In the genomic region with DNA sequence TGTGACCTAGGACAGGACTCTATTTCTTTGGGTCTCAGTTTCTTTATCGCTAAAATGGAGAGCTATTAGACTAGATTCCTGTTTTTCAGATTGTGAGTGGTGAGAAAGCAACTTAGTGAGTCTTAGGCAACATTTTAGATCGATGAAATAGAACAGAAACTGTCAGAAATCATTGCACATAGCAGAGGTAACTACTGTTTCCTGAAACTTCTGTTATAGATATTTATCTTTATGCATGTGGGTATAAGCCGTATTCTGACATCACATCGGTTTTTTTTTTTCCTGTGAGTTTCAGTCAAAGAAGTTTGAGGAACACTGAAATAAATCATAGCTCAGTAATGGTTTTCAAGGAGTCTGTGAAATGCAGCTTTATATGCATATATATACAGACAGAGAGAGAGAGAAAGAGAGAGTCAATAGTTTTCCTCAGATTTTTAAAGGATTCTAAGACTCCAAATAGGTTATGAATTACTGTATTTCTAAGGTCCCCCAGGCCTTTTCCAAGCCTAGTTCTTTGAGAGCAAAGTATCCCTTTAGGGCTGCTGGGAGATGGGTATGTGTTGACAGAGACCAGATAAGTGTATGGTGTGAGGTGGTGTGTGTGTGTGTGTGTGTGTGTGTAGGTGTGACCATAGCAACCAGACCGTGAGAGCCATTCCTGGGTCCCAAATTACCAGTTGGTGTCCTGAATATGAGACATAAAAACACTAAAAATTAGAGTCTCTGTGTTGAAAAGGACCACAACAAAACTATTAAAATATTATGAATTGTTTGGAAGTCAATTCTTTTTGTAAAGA, we compare ENCODE assay signal across 24 cellular contexts. TPM values are rescaled to one million over a fixed set of nuclear protein-coding genes. Genes with fewer than 3 reads are reported as not detected.
DNase-seq lines count a peak whose midpoint lies in the region; ATAC-seq, FAIRE-seq and TF ChIP-seq lines count a peak whose summit lies in the region.
"Had no signal": no experiment of that assay in that cellular context is flagged by ENCODE, and none has a peak within 500 bp of the region (broad histone marks: within the 10 kb centered on the region; RNA-seq: fewer than 3 reads in every experiment).

No MANE protein-coding gene starts in this region.

- H3K9me3 ChIP-seq in endothelial cell of umbilical vein (replicated peaks; ENCODE audit: control insufficient read depth, insufficient read depth, low read length), result no peaks in the 10 kb centered on the region

- BruUV-seq in endothelial cell of umbilical vein (replicated peaks; lab: Mats Ljungman, UMichigan), result no TSS peak

- H3K27me3 Mint-ChIP-seq in activated T-cell treated with anti-CD3 and anti-CD28 coated beads, Interleukin-2, amount 50 U/mL, for 24 hours, result peaks cover 39% of the 10 kb centered on the region
- H3K27me3 Mint-ChIP-seq in type B pancreatic cell, result peaks cover 36% of the 10 kb centered on the region

- H3K9me3 Mint-ChIP-seq in activated T-cell treated with anti-CD3 and anti-CD28 coated beads, Interleukin-2, amount 50 U/mL, for 24 hours, result no peaks in the 10 kb centered on the region
- H3K9me3 Mint-ChIP-seq in type B pancreatic cell, result no peaks in the 10 kb centered on the region
- H3K9me3 Mint-ChIP-seq: activated naive CD8-positive, alpha-beta T cell treated with anti-CD3 and anti-CD28 coated beads, Interleukin-2, amount 10 ng/mL, durations not matched to agents 7 days and 5 days; stimulated activated memory B cell treated with anti-CD40 and anti-IgM and Interleukin-4, amounts not matched to agents 10 μg/mL and 1 μg/mL and 100 μg/mL, for 72 hours had no signal

- peaks cover 17% of the 10 kb centered on the region for H3K4me1 ChIP-seq in endothelial cell of umbilical vein (ENCODE audit: control insufficient read depth, extremely low read depth, insufficient read depth, low read length)

- no peaks in the 10 kb centered on the region for H3K36me3 ChIP-seq in endothelial cell of umbilical vein (ENCODE audit: control insufficient read depth in 2 of 2, extremely low read depth in 1 of 2, insufficient read depth in 2 of 2, low read length in 2 of 2)

- no peak overlapping the region for H3K4me3 Mint-ChIP-seq in activated T-cell treated with anti-CD3 and anti-CD28 coated beads, Interleukin-2, amount 50 U/mL, for 24 hours
- H3K4me3 Mint-ChIP-seq in type B pancreatic cell, result peak overlapping the region; percentile 63
- H3K4me3 Mint-ChIP-seq: activated naive CD8-positive, alpha-beta T cell treated with anti-CD3 and anti-CD28 coated beads, Interleukin-2, amount 10 ng/mL, durations not matched to agents 7 days and 5 days; stimulated activated memory B cell treated with anti-CD40 and anti-IgM and Interleukin-4, amounts not matched to agents 10 μg/mL and 1 μg/mL and 100 μg/mL, for 72 hours had no signal

- dilution Hi-C loops in endothelial cell of umbilical vein (cut with MboI; ENCODE audit: extremely low pct_ligation_motif_present, low sequenced_read_pairs), result no loop called here

- H3K9me1 ChIP-seq in endothelial cell of umbilical vein (replicated peaks; ENCODE audit: control insufficient read depth, extremely low read depth, insufficient read depth, low read length), result no peaks in the 10 kb centered on the region

- peak overlapping the region; percentile 5 for H3K27ac Mint-ChIP-seq in activated T-cell treated with anti-CD3 and anti-CD28 coated beads, Interleukin-2, amount 50 U/mL, for 24 hours
- H3K27ac Mint-ChIP-seq in type B pancreatic cell, result peak overlapping the region; percentile 74
- H3K27ac Mint-ChIP-seq: activated naive CD8-positive, alpha-beta T cell treated with anti-CD3 and anti-CD28 coated beads, Interleukin-2, amount 10 ng/mL, durations not matched to agents 7 days and 5 days; stimulated activated memory B cell treated with anti-CD40 and anti-IgM and Interleukin-4, amounts not matched to agents 10 μg/mL and 1 μg/mL and 100 μg/mL, for 72 hours had no signal

- H3K27ac ChIP-seq in endothelial cell of umbilical vein (ENCODE audit: insufficient read depth, low read depth, low read length), result no peak overlapping the region
- H3K27ac ChIP-seq: HL-60 had no signal

- DNase-seq in activated T-cell treated with anti-CD3 and anti-CD28 coated beads, Interleukin-2, amount 50 U/mL, for 24 hours, result no peak
- no peak for DNase-seq in activated T-cell treated with anti-CD3 and anti-CD28 coated beads, Interleukin-2, amount 50 U/mL, for 48 hours
- DNase-seq in NCI-H2227 treated with DMSO at 0.1 percent for 48 hours (lab: John Stamatoyannopoulos, UW), result peak; percentile 55
- DNase-seq in endothelial cell of umbilical vein (ENCODE audit: low read depth, low spot score), result no peak
- no peak for DNase-seq in type B pancreatic cell (ENCODE audit: extremely low spot score, unreplicated experiment)
- DNase-seq in GM12892 (ENCODE audit: insufficient read length), result no peak
- DNase-seq: activated CD4-positive, alpha-beta T cell treated with anti-CD3 and anti-CD28 coated beads for 1 hour; activated naive CD8-positive, alpha-beta T cell treated with anti-CD3 and anti-CD28 coated beads, Interleukin-2, amount 10 ng/mL, durations not matched to agents 7 days and 5 days; DMS153; effector memory CD4-positive, alpha-beta T cell; GF-D8; glutamatergic neuron; GOT3; left cardiac atrium; NCI-H1092; NCI-H2107; NCI-H524 treated with DMSO at 0.1 percent for 48 hours; small intestine; SW 1271 had no signal

- ATAC-seq in HG03442 (IDR thresholded peaks at IDR 0.05; ENCODE audit: unreplicated experiment) (no peak), esophagus mucosa (no peak)
- ATAC-seq: stimulated activated memory B cell treated with anti-CD40 and anti-IgM and Interleukin-4, amounts not matched to agents 10 μg/mL and 1 μg/mL and 100 μg/mL, for 72 hours had no signal

- H3K36me3 Mint-ChIP-seq in activated T-cell treated with anti-CD3 and anti-CD28 coated beads, Interleukin-2, amount 50 U/mL, for 24 hours (ENCODE audit: low read depth), result no peaks in the 10 kb centered on the region
- H3K36me3 Mint-ChIP-seq in type B pancreatic cell, result no peaks in the 10 kb centered on the region
- H3K36me3 Mint-ChIP-seq: stimulated activated memory B cell treated with anti-CD40 and anti-IgM and Interleukin-4, amounts not matched to agents 10 μg/mL and 1 μg/mL and 100 μg/mL, for 72 hours had no signal

- H2AFZ ChIP-seq in endothelial cell of umbilical vein (ENCODE audit: low read depth, low read length), result no peak overlapping the region

- TF ChIP-seq CTCF in endothelial cell of umbilical vein (IDR thresholded peaks at IDR 0.05; ENCODE audit: extremely low read depth in 1 of 2, insufficient read depth in 1 of 2, low read depth in 1 of 2, low read length in 2 of 2) (no peak), type B pancreatic cell (conservative IDR thresholded peaks at IDR 0.05) (no peak)

- FAIRE-seq in endothelial cell of umbilical vein (lab: Jason Lieb, UNC) (peak; percentile 12), GM12892 (lab: Jason Lieb, UNC) (no peak)
- FAIRE-seq: small intestine, TTC549 had no signal

- no peak for TF ChIP-seq POLR2A in endothelial cell of umbilical vein (IDR thresholded peaks at IDR 0.05; ENCODE audit: low read depth, low read length)
- TF ChIP-seq POLR2A in GM12892 (IDR thresholded peaks at IDR 0.05; ENCODE audit: low read depth, low read length), result no peak

- H4K20me1 ChIP-seq in endothelial cell of umbilical vein (replicated peaks; ENCODE audit: control insufficient read depth, extremely low read depth, insufficient read depth, low read length), result no peaks in the 10 kb centered on the region

- no peaks in the 10 kb centered on the region for H3K27me3 ChIP-seq in endothelial cell of umbilical vein (ENCODE audit: control insufficient read depth in 2 of 2, insufficient read depth in 2 of 2, low read length in 2 of 2)

- POLR2A ChIA-PET in endothelial cell of umbilical vein (lab: Charles Lee), result no interaction called here

- CTCF ChIA-PET in endothelial cell of umbilical vein (lab: Charles Lee), result interaction anchor here (1.5 to 1.9 kb wide), 2 partner anchors 13 to 192 kb away, joined by 3 to 4 read pairs; no protein-coding TSS in a partner anchor

- no peak overlapping the region for H3K9ac ChIP-seq in endothelial cell of umbilical vein (replicated peaks; ENCODE audit: extremely low read depth, insufficient read depth, low read length)

- no peak overlapping the region for H3K4me2 ChIP-seq in endothelial cell of umbilical vein (ENCODE audit: insufficient read depth, low read length)

- no peak overlapping the region for H3K4me3 ChIP-seq in endothelial cell of umbilical vein (replicated peaks in 1 of 3; ENCODE audit: insufficient read depth in 1 of 3, low read depth in 1 of 3, low read length in 3 of 3)

- peaks cover 28% of the 10 kb centered on the region for H3K4me1 Mint-ChIP-seq in activated T-cell treated with anti-CD3 and anti-CD28 coated beads, Interleukin-2, amount 50 U/mL, for 24 hours (ENCODE audit: low read depth)
- peaks cover 10% of the 10 kb centered on the region for H3K4me1 Mint-ChIP-seq in type B pancreatic cell (ENCODE audit: unreplicated experiment)

- intact Hi-C loops in endothelial cell of umbilical vein (cut with micrococcal nuclease), result no loop called here

- H3K79me2 ChIP-seq in endothelial cell of umbilical vein (ENCODE audit: control insufficient read depth, insufficient read depth, low read length), result no peaks in the 10 kb centered on the region

TF ChIP-seq in endothelial cell of umbilical vein, 7 proteins besides CTCF, POLR2A, EP300 and RAD21:
- TF ChIP-seq EZH2 (IDR thresholded peaks at IDR 0.05; ENCODE audit: borderline replicate concordance, low read depth, low read length, severe bottlenecking), result no peak
- TF ChIP-seq JUN (IDR thresholded peaks at IDR 0.05; ENCODE audit: borderline replicate concordance, insufficient read depth, insufficient read length, low read depth), result no peak
- TF ChIP-seq GATA2 (IDR thresholded peaks at IDR 0.05; ENCODE audit: insufficient read depth, insufficient read length, low read depth, low read length), result no peak

RNA-seq across cellular contexts. Expression of a gene that starts 41.9 kb away (rescaled TPM):
- total RNA-seq in endothelial cell of umbilical vein, result 2.7 and 4.9 TPM in 2 replicates
- polyA plus RNA-seq in endothelial cell of umbilical vein, result 1.9 and 2.3 TPM in 2 replicates
- polyA plus RNA-seq in endothelial cell of umbilical vein (2011; cell fraction: cytosol; rRNA removed), result 1.4 and 2.0 TPM in 2 replicates
- 6.0 and 6.4 TPM in 2 replicates for polyA plus RNA-seq in endothelial cell of umbilical vein (2011; cell fraction: nucleus; rRNA removed)
- polyA plus RNA-seq in endothelial cell of umbilical vein (2012), result 3.6 and 3.7 TPM in 2 replicates
- 9.9 and 11.2 TPM in 2 replicates for polyA minus RNA-seq in endothelial cell of umbilical vein
- polyA minus RNA-seq in endothelial cell of umbilical vein (2011; cell fraction: cytosol; rRNA and poly(A)+ RNA removed), result 5.3 TPM
- 10.1 and 26.3 TPM in 2 replicates for polyA minus RNA-seq in endothelial cell of umbilical vein (2011; cell fraction: nucleus; rRNA and poly(A)+ RNA removed)
- 4.1 and 10.4 TPM in 2 replicates for total RNA-seq in type B pancreatic cell (ENCODE audit: low replicate concordance)
- polyA plus RNA-seq in GM12892 (2012; ENCODE audit: missing spikeins), result 0.47 TPM
- total RNA-seq in esophagus mucosa, result 0.20 TPM
